Comparison of ENCODE assay signal across 8 cellular contexts in the genomic region with DNA sequence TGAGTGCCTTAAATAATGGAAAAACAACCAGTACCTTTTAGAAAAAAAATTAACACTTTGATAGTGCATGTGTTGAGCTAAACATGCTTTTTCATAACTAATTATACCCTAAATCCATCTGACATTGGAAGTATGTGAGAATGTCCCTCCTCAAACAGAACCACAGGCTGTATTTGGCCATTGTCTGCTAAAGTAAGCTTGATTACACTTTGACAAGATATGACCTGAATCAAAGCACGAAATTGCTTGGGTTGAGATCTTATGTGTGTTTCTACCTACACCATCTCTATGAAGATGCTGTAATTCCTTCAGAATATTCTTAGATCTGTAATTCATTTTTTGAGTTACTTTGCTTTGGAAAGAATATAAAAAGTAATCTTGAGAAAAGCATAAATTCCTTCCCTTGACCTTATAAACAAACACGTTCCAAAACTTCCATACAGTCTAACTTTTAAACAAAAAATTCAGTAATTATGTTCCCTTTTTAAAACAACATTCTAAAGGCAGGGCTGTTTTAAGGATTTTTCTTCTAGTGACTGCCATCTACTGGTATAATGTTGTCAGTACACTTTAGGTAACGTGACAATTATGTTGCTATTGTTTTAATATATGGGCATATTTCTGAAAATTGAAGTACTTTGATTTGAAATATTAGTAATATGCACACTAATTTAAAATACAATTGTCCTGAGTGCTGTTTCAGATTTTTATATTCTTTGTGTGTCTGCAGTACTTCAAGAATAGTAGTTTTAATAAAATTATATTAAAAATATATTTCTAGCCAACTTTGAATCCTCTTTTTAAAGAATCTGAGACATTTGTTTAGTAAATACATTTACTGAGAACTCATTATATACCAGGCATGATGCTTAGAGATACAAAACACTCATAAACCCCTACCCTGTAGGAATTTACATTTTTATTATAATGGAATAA. TPM values are rescaled to one million over a fixed set of nuclear protein-coding genes. Genes with fewer than 3 reads are reported as not detected.
DNase-seq lines count a peak whose midpoint lies in the region; ATAC-seq, FAIRE-seq and TF ChIP-seq lines count a peak whose summit lies in the region.

No MANE protein-coding gene starts in this region.

- H3K27ac ChIP-seq in GM12878 (ENCODE audit: control insufficient read depth, insufficient read depth) (no peak overlapping the region), left lung (peak overlapping the region in 1 of 2 donors; percentile 1)

- FAIRE-seq in GM12878 (lab: Jason Lieb, UNC), result no peak

- in situ Hi-C loops in GM12878 (cut with MboI), result loop anchor here (10.0 to 25.0 kb wide), 2 partner anchors 235 to 597 kb away; no protein-coding TSS in a partner anchor

- TF ChIP-seq EP300 in GM12878 (IDR thresholded peaks at IDR 0.05; ENCODE audit: borderline replicate concordance in 1 of 2, control insufficient read depth in 1 of 2, low read depth in 2 of 2, low read length in 2 of 2), result no peak

- no peaks in the 10 kb centered on the region for H3K36me3 ChIP-seq in GM12878 (ENCODE audit: control insufficient read depth in 2 of 2, insufficient read depth in 2 of 2, low read length in 1 of 2)
- H3K36me3 ChIP-seq in left lung, result peaks cover 0 to 22% of the 10 kb centered on the region in 2 donors

- no peak overlapping the region for H2AFZ ChIP-seq in GM12878 (ENCODE audit: control insufficient read depth, low read depth, low read length)

- H3K9me3 ChIP-seq in GM12878 (replicated peaks; ENCODE audit: control insufficient read depth, insufficient read depth, low read length) (no peaks in the 10 kb centered on the region), left lung (no peaks in the 10 kb centered on the region)

- BruUV-seq in GM12878 (replicated peaks; lab: Mats Ljungman, UMichigan), result no TSS peak

- H3K4me1 ChIP-seq in GM12878 (ENCODE audit: control insufficient read depth, insufficient read depth, low read length), result no peaks in the 10 kb centered on the region
- peaks cover 0 to 21% of the 10 kb centered on the region in 2 donors for H3K4me1 ChIP-seq in left lung

- CTCF ChIA-PET in GM12878 (lab: Yijun Ruan, JAX), result interaction anchor here (1.0 to 1.6 kb wide), 9 partner anchors 13 to 600 kb away, joined by 3 to 8 read pairs (median 4); no protein-coding TSS in a partner anchor

- SMC1A ChIA-PET in GM12878 (lab: Charles Lee; ENCODE audit: uncharacterized antibody, unreplicated experiment), result interaction anchor here (1.0 to 1.7 kb wide), 3 partner anchors 9 to 599 kb away, joined by 3 read pairs; no protein-coding TSS in a partner anchor

- TF ChIP-seq POLR2A in GM12878 (IDR thresholded peaks at IDR 0.05; ENCODE audit: low read depth, low read length), result no peak

- H3K79me2 ChIP-seq in GM12878 (ENCODE audit: control insufficient read depth, insufficient read depth, low read length), result no peaks in the 10 kb centered on the region

- POLR2A ChIA-PET in GM12878 (lab: Charles Lee), result no interaction called here

- 1% methylated on average over 3 of the region's 3 CpGs for WGBS in GM12878 (ENCODE audit: insufficient coverage, insufficient replicate concordance, low lambda C conversion rate, missing lambda C conversion rate)

- RAD21 ChIA-PET in GM12878 (lab: Charles Lee; ENCODE audit: unreplicated experiment), result interaction anchor here (0.9 to 1.3 kb wide), 2 partner anchors 20 to 231 kb away, joined by 3 to 6 read pairs; no protein-coding TSS in a partner anchor

- H3K9ac ChIP-seq in GM12878 (ENCODE audit: control insufficient read depth, insufficient read depth, low read length), result no peak overlapping the region

- TF ChIP-seq CTCF in GM12878 (IDR thresholded peaks at IDR 0.05 in 2 of 3, conservative IDR thresholded peaks at IDR 0.05 in 1 of 3; ENCODE audit: control insufficient read depth in 2 of 3, extremely low read depth in 1 of 3, insufficient read depth in 1 of 3, low read depth in 3 of 3, low read length in 3 of 3) (peak in 2 of 3 experiments; percentile 36 to 41; a peak in 3 of 6 replicates), left lung (IDR thresholded peaks at IDR 0.05) (peak; percentile 47 to 67)

- DNase-seq in COLO829 (ENCODE audit: low spot score), result peak; percentile 69
- DNase-seq in NCI-H146 (lab: John Stamatoyannopoulos, UW), result peak; percentile 34
- DNase-seq in GM12878 (ENCODE audit: low read depth, low spot score), result no peak
- DNase-seq in left lung, result no peak
- no peak for DNase-seq in hypothalamus (lab: John Stamatoyannopoulos, UW)

- H3K4me3 ChIP-seq in GM12878 (no peak overlapping the region), left lung (no peak overlapping the region)

- H3K4me2 ChIP-seq in GM12878 (ENCODE audit: control insufficient read depth, insufficient read depth), result no peak overlapping the region

- peak; percentile 65 for TF ChIP-seq RAD21 in GM12878 (IDR thresholded peaks at IDR 0.05; ENCODE audit: insufficient read depth, low read depth, low read length)

- ATAC-seq in GM21423 (IDR thresholded peaks at IDR 0.05; ENCODE audit: unreplicated experiment), result peak; percentile 68
- peak; percentile 66 for ATAC-seq in GM12878
- peak; percentile 41 for ATAC-seq in left lung
- ATAC-seq in GM18907 (IDR thresholded peaks at IDR 0.05; ENCODE audit: unreplicated experiment), result no peak
- ATAC-seq in HG02763 (IDR thresholded peaks at IDR 0.05; ENCODE audit: unreplicated experiment), result no peak

- H3K27me3 ChIP-seq in GM12878 (replicated peaks in 1 of 2; ENCODE audit: control insufficient read depth in 2 of 2, insufficient read depth in 2 of 2, low read length in 1 of 2) (no peaks in the 10 kb centered on the region), left lung (no peaks in the 10 kb centered on the region)

- H4K20me1 ChIP-seq in GM12878 (ENCODE audit: control insufficient read depth, insufficient read depth), result no peaks in the 10 kb centered on the region

- intact Hi-C loops in GM12878 (cut with micrococcal nuclease; ENCODE audit: unreplicated experiment), result loop anchor here (1.0 to 10.0 kb wide), 3 partner anchors 187 to 595 kb away; no protein-coding TSS in a partner anchor
- intact Hi-C loops in left lung (cut with DNase I), result no loop called here

TF ChIP-seq in GM12878, 131 proteins besides CTCF, POLR2A, EP300 and RAD21:
- TF ChIP-seq SREBF2 (IDR thresholded peaks at IDR 0.05; ENCODE audit: low read length) (no peak), ZNF622 (IDR thresholded peaks at IDR 0.05) (no peak), SMC3 (IDR thresholded peaks at IDR 0.05; ENCODE audit: borderline replicate concordance, low read length) (peak; percentile 43; the same call in 1 of the 2 replicates), FOS (IDR thresholded peaks at IDR 0.05; ENCODE audit: borderline replicate concordance, extremely low read depth, insufficient read length) (no peak)

RNA-seq across cellular contexts. Expression of gene CD36, which starts 20.9 kb away (rescaled TPM):
- 30.7 and 32.0 TPM in 2 replicates for total RNA-seq in GM12878 (2013; cell fraction: nucleolus; rRNA removed)
- 146 and 163 TPM in 2 replicates for total RNA-seq in GM12878 (2014; rRNA removed)
- total RNA-seq in GM12878 (2014; rRNA removed; fragmentation: Illumina TruSeq; extraction: Trizol), result 197 and 209 TPM in 2 replicates
- total RNA-seq in GM12878 (2021), result 113 and 117 TPM in 2 replicates
- not detected for polyA plus RNA-seq in GM12878 (2011; ENCODE audit: low read depth)
- polyA plus RNA-seq in GM12878 (2011; rRNA removed), result 0.20 and 0.26 TPM in 2 replicates
- polyA plus RNA-seq in GM12878 (2011; cell fraction: cytosol; rRNA removed), result 0.07 and 0.19 TPM in 2 replicates
- 0.06 and 0.31 TPM in 2 replicates for polyA plus RNA-seq in GM12878 (2011; cell fraction: nucleus; rRNA removed)
- polyA plus RNA-seq in GM12878 (2012), result 0.08 and 0.14 TPM in 2 replicates
- 194 and 246 TPM in 2 replicates for polyA plus RNA-seq in GM12878 (2014; fragmentation: Illumina TruSeq; extraction: Trizol)
- 100 to 1,000 TPM; 160 to 283 TPM for polyA plus RNA-seq in GM12878 (2014; fragmentation: Nextera tagmentation; extraction: Ambion mirVana)
- 94.1 and 115 TPM in 2 replicates for polyA plus RNA-seq in GM12878 (2014; rRNA removed)
- polyA plus RNA-seq in GM12878 (2016; fragmentation: Nextera tagmentation; extraction: Ambion mirVana), result 100 to 1,000 TPM; 184 to 196 TPM
- not detected in 2 replicates for polyA minus RNA-seq in GM12878 (2011; rRNA and poly(A)+ RNA removed)
- not detected in 2 replicates for polyA minus RNA-seq in GM12878 (2011; cell fraction: cytosol; rRNA and poly(A)+ RNA removed)
- not detected in 2 replicates for polyA minus RNA-seq in GM12878 (2011; cell fraction: nucleus; rRNA and poly(A)+ RNA removed)
- total RNA-seq in left lung, result 100 to 1,000 TPM; 137 to 253 TPM

Comparison
In these comparisons a context has a peak if more than half of its experiments do, and no peak if none do; other contexts are left out.
1. DNase-seq: peak in COLO829 (single experiment) and NCI-H146 (single experiment); none in GM12878 (single experiment), left lung (0 of 2) and hypothalamus (0 of 51).
2. ATAC-seq: peak in GM21423 (single experiment), GM12878 (single experiment) and left lung (single experiment); none in GM18907 (single experiment) and HG02763 (single experiment).